In genomic region chr6:73523434-73524123, GRCh38 we compare ENCODE assay signal across 1 cellular context.
A peak's percentile ranks its signal among the peaks of the same experiment; 100 is the strongest.
TF ChIP-seq lines count a peak whose summit lies in the region.

No MANE protein-coding gene starts in this region.

TF ChIP-seq in HepG2, 621 proteins besides CTCF, POLR2A, EP300 and RAD21 (continued from another document and continues in another):
- TF ChIP-seq, protein P1, sequence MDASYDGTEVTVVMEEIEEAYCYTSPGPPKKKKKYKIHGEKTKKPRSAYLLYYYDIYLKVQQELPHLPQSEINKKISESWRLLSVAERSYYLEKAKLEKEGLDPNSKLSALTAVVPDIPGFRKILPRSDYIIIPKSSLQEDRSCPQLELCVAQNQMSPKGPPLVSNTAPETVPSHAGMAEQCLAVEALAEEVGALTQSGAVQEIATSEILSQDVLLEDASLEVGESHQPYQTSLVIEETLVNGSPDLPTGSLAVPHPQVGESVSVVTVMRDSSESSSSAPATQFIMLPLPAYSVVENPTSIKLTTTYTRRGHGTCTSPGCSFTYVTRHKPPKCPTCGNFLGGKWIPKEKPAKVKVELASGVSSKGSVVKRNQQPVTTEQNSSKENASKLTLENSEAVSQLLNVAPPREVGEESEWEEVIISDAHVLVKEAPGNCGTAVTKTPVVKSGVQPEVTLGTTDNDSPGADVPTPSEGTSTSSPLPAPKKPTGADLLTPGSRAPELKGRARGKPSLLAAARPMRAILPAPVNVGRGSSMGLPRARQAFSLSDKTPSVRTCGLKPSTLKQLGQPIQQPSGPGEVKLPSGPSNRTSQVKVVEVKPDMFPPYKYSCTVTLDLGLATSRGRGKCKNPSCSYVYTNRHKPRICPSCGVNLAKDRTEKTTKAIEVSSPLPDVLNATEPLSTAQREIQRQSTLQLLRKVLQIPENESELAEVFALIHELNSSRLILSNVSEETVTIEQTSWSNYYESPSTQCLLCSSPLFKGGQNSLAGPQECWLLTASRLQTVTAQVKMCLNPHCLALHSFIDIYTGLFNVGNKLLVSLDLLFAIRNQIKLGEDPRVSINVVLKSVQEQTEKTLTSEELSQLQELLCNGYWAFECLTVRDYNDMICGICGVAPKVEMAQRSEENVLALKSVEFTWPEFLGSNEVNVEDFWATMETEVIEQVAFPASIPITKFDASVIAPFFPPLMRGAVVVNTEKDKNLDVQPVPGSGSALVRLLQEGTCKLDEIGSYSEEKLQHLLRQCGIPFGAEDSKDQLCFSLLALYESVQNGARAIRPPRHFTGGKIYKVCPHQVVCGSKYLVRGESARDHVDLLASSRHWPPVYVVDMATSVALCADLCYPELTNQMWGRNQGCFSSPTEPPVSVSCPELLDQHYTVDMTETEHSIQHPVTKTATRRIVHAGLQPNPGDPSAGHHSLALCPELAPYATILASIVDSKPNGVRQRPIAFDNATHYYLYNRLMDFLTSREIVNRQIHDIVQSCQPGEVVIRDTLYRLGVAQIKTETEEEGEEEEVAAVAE (CRISPR knock-in tag; IDR thresholded peaks at IDR 0.05; ENCODE audit: borderline replicate concordance): no peak
- TF ChIP-seq ZNF614 (CRISPR knock-in tag; IDR thresholded peaks at IDR 0.05; ENCODE audit: borderline replicate concordance) (peak; percentile 8; the same call in 1 of the 2 replicates), PAXIP1 (CRISPR knock-in tag; conservative IDR thresholded peaks at IDR 0.05) (peak; percentile 78), ZFP82 (CRISPR knock-in tag; IDR thresholded peaks at IDR 0.05; ENCODE audit: borderline replicate concordance) (no peak), THAP9 (CRISPR knock-in tag; IDR thresholded peaks at IDR 0.05; ENCODE audit: borderline replicate concordance) (peak; percentile 76; the same call in 1 of the 2 replicates), ZNF12 (CRISPR knock-in tag; IDR thresholded peaks at IDR 0.05) (no peak), ZNF83 (CRISPR knock-in tag; IDR thresholded peaks at IDR 0.05; ENCODE audit: borderline replicate concordance) (no peak), MTF2 (CRISPR knock-in tag; IDR thresholded peaks at IDR 0.05; ENCODE audit: borderline replicate concordance) (no peak; the same call in 1 of the 2 replicates), KDM6A (CRISPR knock-in tag; IDR thresholded peaks at IDR 0.05; ENCODE audit: low read depth) (no peak), ZFX (CRISPR knock-in tag; IDR thresholded peaks at IDR 0.05; ENCODE audit: low read depth) (peak; percentile 79), ERF (CRISPR knock-in tag; IDR thresholded peaks at IDR 0.05) (peak; percentile 80), ZNF674 (CRISPR knock-in tag; IDR thresholded peaks at IDR 0.05; ENCODE audit: low read depth) (0 out of 2 replicates have a peak, but pooled peaks have one; percentile 84), ZNF850 (CRISPR knock-in tag; conservative IDR thresholded peaks at IDR 0.05) (no peak), PLRG1 (conservative IDR thresholded peaks at IDR 0.05) (no peak), MBNL3 (CRISPR knock-in tag; conservative IDR thresholded peaks at IDR 0.05) (no peak), SOX13 (IDR thresholded peaks at IDR 0.05) (no peak), SOX13 (CRISPR knock-in tag; conservative IDR thresholded peaks at IDR 0.05 in 1 of 2, IDR thresholded peaks at IDR 0.05 in 1 of 2) (peak in 1 of 2 experiments; percentile 25; a peak in 1 of 4 replicates), RARA (CRISPR knock-in tag; IDR thresholded peaks at IDR 0.05) (peak; percentile 64; the same call in 1 of the 2 replicates), SOX6 (IDR thresholded peaks at IDR 0.05) (no peak), SOX6 (CRISPR knock-in tag; IDR thresholded peaks at IDR 0.05) (peak; percentile 81), MLLT10 (CRISPR knock-in tag; IDR thresholded peaks at IDR 0.05) (no peak), ZNF383 (CRISPR knock-in tag; IDR thresholded peaks at IDR 0.05; ENCODE audit: borderline replicate concordance) (no peak), NFYC (CRISPR knock-in tag; IDR thresholded peaks at IDR 0.05) (peak; percentile 21; the same call in 1 of the 2 replicates), ZNF350 (CRISPR knock-in tag; IDR thresholded peaks at IDR 0.05; ENCODE audit: borderline replicate concordance, low read depth) (no peak), ZBTB43 (CRISPR knock-in tag; conservative IDR thresholded peaks at IDR 0.05) (0 out of 2 replicates have a peak, but pooled peaks have one; percentile 71), CREBL2 (CRISPR knock-in tag; IDR thresholded peaks at IDR 0.05; ENCODE audit: borderline replicate concordance) (peak; percentile 42; the same call in 1 of the 2 replicates), ATF5 (CRISPR knock-in tag; IDR thresholded peaks at IDR 0.05; ENCODE audit: low read depth) (no peak), REPIN1 (CRISPR knock-in tag; IDR thresholded peaks at IDR 0.05; ENCODE audit: borderline replicate concordance, low read depth) (no peak; the same call in 1 of the 2 replicates), ZNF34 (CRISPR knock-in tag; IDR thresholded peaks at IDR 0.05; ENCODE audit: borderline replicate concordance) (no peak), ONECUT2 (CRISPR knock-in tag; IDR thresholded peaks at IDR 0.05) (no peak), DNMT1 (CRISPR knock-in tag; IDR thresholded peaks at IDR 0.05) (no peak), NCOA2 (CRISPR knock-in tag; IDR thresholded peaks at IDR 0.05) (peak; percentile 18; the same call in 1 of the 2 replicates), HOXA3 (CRISPR knock-in tag; IDR thresholded peaks at IDR 0.05) (peak; percentile 76), GATAD2A (CRISPR knock-in tag; IDR thresholded peaks at IDR 0.05) (0 out of 2 replicates have a peak, but pooled peaks have one; percentile 18), JUN (CRISPR knock-in tag; IDR thresholded peaks at IDR 0.05) (no peak; the same call in 1 of the 2 replicates), ZMAT3 (CRISPR knock-in tag; conservative IDR thresholded peaks at IDR 0.05) (peak; percentile 90; the same call in 1 of the 2 replicates), IKZF4 (CRISPR knock-in tag; IDR thresholded peaks at IDR 0.05; ENCODE audit: borderline replicate concordance, low read depth, not compliant biosample characterization) (no peak), ZNF891 (CRISPR knock-in tag; IDR thresholded peaks at IDR 0.05) (peak; percentile 80; the same call in 1 of the 2 replicates), SNAPC2 (CRISPR knock-in tag; IDR thresholded peaks at IDR 0.05) (no peak), RFXANK (CRISPR knock-in tag; IDR thresholded peaks at IDR 0.05) (no peak), GPN1 (CRISPR knock-in tag; IDR thresholded peaks at IDR 0.05; ENCODE audit: borderline replicate concordance) (no peak), MED1 (CRISPR knock-in tag; IDR thresholded peaks at IDR 0.05) (peak; percentile 81), SRF (IDR thresholded peaks at IDR 0.05; ENCODE audit: low read depth, low read length) (no peak), ZSCAN20 (CRISPR knock-in tag; IDR thresholded peaks at IDR 0.05; ENCODE audit: borderline replicate concordance) (peak; percentile 71; the same call in 1 of the 2 replicates)
- TF ChIP-seq, protein P2, sequence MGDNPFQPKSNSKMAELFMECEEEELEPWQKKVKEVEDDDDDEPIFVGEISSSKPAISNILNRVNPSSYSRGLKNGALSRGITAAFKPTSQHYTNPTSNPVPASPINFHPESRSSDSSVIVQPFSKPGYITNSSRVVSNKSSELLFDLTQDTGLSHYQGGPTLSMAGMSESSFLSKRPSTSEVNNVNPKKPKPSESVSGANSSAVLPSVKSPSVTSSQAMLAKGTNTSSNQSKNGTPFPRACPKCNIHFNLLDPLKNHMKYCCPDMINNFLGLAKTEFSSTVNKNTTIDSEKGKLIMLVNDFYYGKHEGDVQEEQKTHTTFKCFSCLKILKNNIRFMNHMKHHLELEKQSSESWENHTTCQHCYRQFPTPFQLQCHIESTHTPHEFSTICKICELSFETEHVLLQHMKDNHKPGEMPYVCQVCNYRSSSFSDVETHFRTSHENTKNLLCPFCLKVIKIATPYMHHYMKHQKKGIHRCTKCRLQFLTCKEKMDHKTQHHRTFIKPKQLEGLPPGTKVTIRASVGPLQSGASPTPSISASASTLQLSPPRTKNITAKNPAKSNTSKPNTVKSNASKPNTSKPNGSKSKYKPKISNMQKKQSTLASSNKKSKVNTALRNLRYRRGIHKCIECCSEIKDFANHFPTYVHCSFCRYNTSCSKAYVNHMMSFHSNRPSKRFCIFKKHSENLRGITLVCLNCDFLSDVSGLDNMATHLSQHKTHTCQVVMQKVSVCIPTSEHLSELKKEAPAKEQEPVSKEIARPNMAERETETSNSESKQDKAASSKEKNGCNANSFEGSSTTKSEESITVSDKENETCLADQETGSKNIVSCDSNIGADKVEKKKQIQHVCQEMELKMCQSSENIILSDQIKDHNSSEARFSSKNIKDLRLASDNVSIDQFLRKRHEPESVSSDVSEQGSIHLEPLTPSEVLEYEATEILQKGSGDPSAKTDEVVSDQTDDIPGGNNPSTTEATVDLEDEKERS (CRISPR knock-in tag; IDR thresholded peaks at IDR 0.05): peak; percentile 6; the same call in 1 of the 2 replicates
- TF ChIP-seq, protein P3, sequence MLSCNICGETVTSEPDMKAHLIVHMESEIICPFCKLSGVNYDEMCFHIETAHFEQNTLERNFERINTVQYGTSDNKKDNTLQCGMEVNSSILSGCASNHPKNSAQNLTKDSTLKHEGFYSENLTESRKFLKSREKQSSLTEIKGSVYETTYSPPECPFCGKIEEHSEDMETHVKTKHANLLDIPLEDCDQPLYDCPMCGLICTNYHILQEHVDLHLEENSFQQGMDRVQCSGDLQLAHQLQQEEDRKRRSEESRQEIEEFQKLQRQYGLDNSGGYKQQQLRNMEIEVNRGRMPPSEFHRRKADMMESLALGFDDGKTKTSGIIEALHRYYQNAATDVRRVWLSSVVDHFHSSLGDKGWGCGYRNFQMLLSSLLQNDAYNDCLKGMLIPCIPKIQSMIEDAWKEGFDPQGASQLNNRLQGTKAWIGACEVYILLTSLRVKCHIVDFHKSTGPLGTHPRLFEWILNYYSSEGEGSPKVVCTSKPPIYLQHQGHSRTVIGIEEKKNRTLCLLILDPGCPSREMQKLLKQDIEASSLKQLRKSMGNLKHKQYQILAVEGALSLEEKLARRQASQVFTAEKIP (CRISPR knock-in tag; IDR thresholded peaks at IDR 0.05; ENCODE audit: borderline replicate concordance): no peak
- TF ChIP-seq, protein P4, sequence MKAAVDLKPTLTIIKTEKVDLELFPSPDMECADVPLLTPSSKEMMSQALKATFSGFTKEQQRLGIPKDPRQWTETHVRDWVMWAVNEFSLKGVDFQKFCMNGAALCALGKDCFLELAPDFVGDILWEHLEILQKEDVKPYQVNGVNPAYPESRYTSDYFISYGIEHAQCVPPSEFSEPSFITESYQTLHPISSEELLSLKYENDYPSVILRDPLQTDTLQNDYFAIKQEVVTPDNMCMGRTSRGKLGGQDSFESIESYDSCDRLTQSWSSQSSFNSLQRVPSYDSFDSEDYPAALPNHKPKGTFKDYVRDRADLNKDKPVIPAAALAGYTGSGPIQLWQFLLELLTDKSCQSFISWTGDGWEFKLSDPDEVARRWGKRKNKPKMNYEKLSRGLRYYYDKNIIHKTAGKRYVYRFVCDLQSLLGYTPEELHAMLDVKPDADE (CRISPR knock-in tag; IDR thresholded peaks at IDR 0.05): no peak
